In the genomic region with DNA sequence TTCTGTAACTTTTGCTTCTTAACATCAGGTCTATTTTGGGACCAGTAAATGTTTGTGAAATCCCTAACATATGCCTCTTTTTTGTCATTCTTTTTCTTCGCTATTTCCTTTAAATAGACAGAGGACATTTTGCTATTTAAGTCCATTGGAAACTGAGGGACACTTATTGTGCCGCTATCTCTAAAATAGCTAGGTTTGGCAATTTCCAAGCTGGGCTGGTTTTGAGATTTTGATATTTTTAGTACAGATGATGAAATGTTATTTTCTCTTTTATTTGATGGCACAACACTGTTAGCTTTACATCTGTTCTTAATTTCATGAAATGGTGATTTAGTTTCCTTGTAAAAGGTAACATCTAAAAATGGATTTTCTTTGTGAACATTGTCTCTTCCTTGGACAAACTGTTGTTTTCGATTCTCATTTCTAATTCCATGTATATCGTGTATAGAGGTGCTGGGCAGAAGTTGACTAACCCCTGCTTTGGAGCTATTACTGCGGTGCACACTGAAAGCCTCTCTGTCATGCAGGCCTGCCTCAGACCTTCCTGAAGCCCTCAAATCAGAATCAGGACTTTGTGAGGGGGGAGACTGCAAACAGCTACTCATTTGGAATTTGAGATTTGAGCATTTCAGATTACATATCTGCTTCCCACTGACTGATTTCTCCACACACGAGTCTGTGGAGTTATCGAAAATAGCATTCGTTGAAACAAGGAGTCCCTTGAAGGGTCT, we compare ENCODE assay signal across 7 cellular contexts. TPM values are rescaled to one million over a fixed set of nuclear protein-coding genes. Genes with fewer than 3 reads are reported as not detected.
DNase-seq lines count a peak whose midpoint lies in the region; ATAC-seq and TF ChIP-seq lines count a peak whose summit lies in the region.

No MANE protein-coding gene starts in this region.

- peak; percentile 8 for ATAC-seq in GM21367 (IDR thresholded peaks at IDR 0.05; ENCODE audit: unreplicated experiment)
- ATAC-seq in HG03439 (IDR thresholded peaks at IDR 0.05; ENCODE audit: unreplicated experiment): peak; percentile 10
- peak; percentile 4 for ATAC-seq in omental fat pad (ENCODE audit: low FRiP score)

- H3K27ac Mint-ChIP-seq in activated CD4-positive, alpha-beta memory T cell treated with anti-CD3 and anti-CD28 coated beads for 36 hours: no peak overlapping the region

- DNase-seq in omental fat pad (ENCODE audit: low spot score): no peak
- no peak for DNase-seq in GM19238 (ENCODE audit: insufficient read length, low spot score)
- no peak for DNase-seq in activated CD4-positive, alpha-beta memory T cell treated with anti-CD3 and anti-CD28 coated beads for 36 hours
- DNase-seq in NCI-H128 (lab: John Stamatoyannopoulos, UW; ENCODE audit: unreplicated experiment): no peak

- WGBS in ectodermal cell, 2 experiments: 46 to 54% methylated on average over 8 of the region's 8 CpGs

- H3K27me3 Mint-ChIP-seq in activated CD4-positive, alpha-beta memory T cell treated with anti-CD3 and anti-CD28 coated beads for 36 hours: peaks cover 7% of the 10 kb centered on the region

- no peak for TF ChIP-seq CTCF in omental fat pad (IDR thresholded peaks at IDR 0.05)

- intact Hi-C loops in activated CD4-positive, alpha-beta memory T cell treated with anti-CD3 and anti-CD28 coated beads for 36 hours (cut with micrococcal nuclease): no loop called here

- H3K36me3 ChIP-seq in ectodermal cell (ENCODE audit: control insufficient read depth, insufficient read depth, low read length): no peaks in the 10 kb centered on the region

- no peaks in the 10 kb centered on the region for H3K9me3 ChIP-seq in ectodermal cell (ENCODE audit: control insufficient read depth, low read length)

- H3K27me3 ChIP-seq in ectodermal cell (ENCODE audit: control insufficient read depth, insufficient read depth, low read length, poor library complexity, severe bottlenecking): no peaks in the 10 kb centered on the region

- H3K4me1 Mint-ChIP-seq in activated CD4-positive, alpha-beta memory T cell treated with anti-CD3 and anti-CD28 coated beads for 36 hours (ENCODE audit: low read depth): no peaks in the 10 kb centered on the region

- POLR2A ChIA-PET in activated CD4-positive, alpha-beta memory T cell treated with anti-CD3 and anti-CD28 coated beads for 36 hours (lab: Charles Lee): no interaction called here

- no peak overlapping the region for H3K27ac ChIP-seq in ectodermal cell (ENCODE audit: insufficient read depth, low read depth, low read length, poor library complexity, severe bottlenecking)

- no peaks in the 10 kb centered on the region for H3K4me1 ChIP-seq in ectodermal cell (ENCODE audit: control insufficient read depth, insufficient read depth, low read length)

- CTCF ChIA-PET in activated CD4-positive, alpha-beta memory T cell treated with anti-CD3 and anti-CD28 coated beads for 36 hours (lab: Charles Lee): no interaction called here

- no peaks in the 10 kb centered on the region for H3K9me3 Mint-ChIP-seq in activated CD4-positive, alpha-beta memory T cell treated with anti-CD3 and anti-CD28 coated beads for 36 hours

- H3K36me3 Mint-ChIP-seq in activated CD4-positive, alpha-beta memory T cell treated with anti-CD3 and anti-CD28 coated beads for 36 hours: no peaks in the 10 kb centered on the region

- peak overlapping the region; percentile 52 for H3K4me3 ChIP-seq in ectodermal cell (ENCODE audit: insufficient read depth, low read depth, low read length)

- H3K4me3 Mint-ChIP-seq in activated CD4-positive, alpha-beta memory T cell treated with anti-CD3 and anti-CD28 coated beads for 36 hours: no peak overlapping the region

RNA-seq across cellular contexts. Expression of gene RAD51AP2, which starts 0.6 kb away (rescaled TPM):
- 0.37 TPM for polyA plus RNA-seq in ectodermal cell (2013, experiment 1 of 4)
- 0.39 TPM for polyA plus RNA-seq in ectodermal cell (2013, experiment 2 of 4)
- polyA plus RNA-seq in ectodermal cell (2013, experiment 3 of 4): 0.32 TPM
- polyA plus RNA-seq in ectodermal cell (2013, experiment 4 of 4): 0.24 TPM
- not detected for total RNA-seq in omental fat pad
- total RNA-seq in activated CD4-positive, alpha-beta memory T cell treated with anti-CD3 and anti-CD28 coated beads for 36 hours: not detected

RNA-seq across cellular contexts. Expression of gene VSNL1, which starts 22.9 kb away (rescaled TPM):
- 63.0 TPM for polyA plus RNA-seq in ectodermal cell (2013, experiment 1 of 4)
- 98.1 TPM for polyA plus RNA-seq in ectodermal cell (2013, experiment 2 of 4)
- 57.3 TPM for polyA plus RNA-seq in ectodermal cell (2013, experiment 3 of 4)
- 70.7 TPM for polyA plus RNA-seq in ectodermal cell (2013, experiment 4 of 4)
- under 1 TPM in 1 of 4 donors, not detected in 3; 0.65 TPM for total RNA-seq in omental fat pad
- total RNA-seq in activated CD4-positive, alpha-beta memory T cell treated with anti-CD3 and anti-CD28 coated beads for 36 hours: not detected
